ENCODE assay signal across 8 cellular contexts in the genomic region with DNA sequence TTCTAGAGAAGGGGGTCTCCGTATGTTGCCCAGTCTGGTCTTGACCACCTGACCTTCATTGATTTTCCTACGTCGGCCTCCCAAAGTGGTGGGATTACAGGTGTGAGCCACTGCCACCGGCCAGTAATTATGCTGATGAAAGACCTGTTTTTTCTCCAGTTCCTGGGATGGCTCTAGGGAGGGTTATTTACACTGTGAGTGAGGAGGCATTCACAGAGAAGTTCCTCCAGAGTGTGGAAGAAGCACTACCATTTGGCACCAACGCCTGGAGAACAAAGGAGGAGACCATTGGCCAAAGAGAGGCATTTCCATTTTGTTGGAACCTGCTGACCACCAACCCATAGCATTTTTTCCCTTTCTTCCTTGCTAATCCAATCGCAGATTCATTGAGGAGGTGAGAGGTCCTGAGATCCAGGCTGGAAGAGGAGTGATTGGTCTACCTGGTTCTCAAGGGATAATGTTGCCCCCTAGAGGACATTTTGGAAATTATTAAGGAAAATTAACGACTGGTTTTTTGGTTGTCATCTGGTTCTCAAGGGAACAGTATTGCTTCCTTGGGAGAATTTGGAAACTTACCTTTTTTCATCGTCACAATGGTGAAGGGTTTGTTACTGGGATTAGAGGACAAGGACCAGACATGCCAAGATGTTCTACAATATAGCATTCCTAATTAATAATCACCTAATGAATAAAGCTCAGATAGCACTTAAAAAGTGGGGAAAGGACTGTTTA. TPM values are rescaled to one million over a fixed set of nuclear protein-coding genes. Genes with fewer than 3 reads are reported as not detected.
DNase-seq lines count a peak whose midpoint lies in the region; ATAC-seq and TF ChIP-seq lines count a peak whose summit lies in the region.

No MANE protein-coding gene starts in this region.

- no peak overlapping the region for H3K27ac Mint-ChIP-seq in T-helper 17 cell

- H3K4me3 ChIP-seq in GM12865 (ENCODE audit: low read depth, low read length) (no peak overlapping the region), fibroblast of mammary gland (ENCODE audit: control insufficient read depth, low read depth, low read length) (no peak overlapping the region), neural cell (ENCODE audit: low read length) (no peak overlapping the region)
- no peak overlapping the region for H3K4me3 ChIP-seq in effector memory CD4-positive, alpha-beta T cell (ENCODE audit: insufficient read depth, low read depth, low read length, poor library complexity, severe bottlenecking)

- H3K27me3 ChIP-seq in neural cell (ENCODE audit: insufficient read depth, low read depth, low read length) = no peaks in the 10 kb centered on the region
- no peaks in the 10 kb centered on the region for H3K27me3 ChIP-seq in effector memory CD4-positive, alpha-beta T cell (replicated peaks; ENCODE audit: control insufficient read depth, insufficient read depth, low read length, poor library complexity, severe bottlenecking)

- H3K27ac ChIP-seq in neural cell (ENCODE audit: low read length) = peak overlapping the region; percentile 1
- H3K27ac ChIP-seq in effector memory CD4-positive, alpha-beta T cell (ENCODE audit: insufficient read depth, low read length, poor library complexity, severe bottlenecking) = no peak overlapping the region

- no peaks in the 10 kb centered on the region for H4K20me1 ChIP-seq in neural cell (ENCODE audit: insufficient read depth)

- peaks cover 2% of the 10 kb centered on the region for H3K4me1 Mint-ChIP-seq in T-helper 17 cell

- no peaks in the 10 kb centered on the region for H3K27me3 Mint-ChIP-seq in T-helper 17 cell

- H3K9me2 ChIP-seq in neural cell (ENCODE audit: insufficient read depth, low read length) = no peaks in the 10 kb centered on the region

- TF ChIP-seq RAD21 in neural cell (conservative IDR thresholded peaks at IDR 0.05) = peak; percentile 82

- H3K9ac ChIP-seq in neural cell (ENCODE audit: low read length) = no peak overlapping the region

- TF ChIP-seq CTCF in GM12865 (IDR thresholded peaks at IDR 0.05; ENCODE audit: insufficient read depth, low read depth, low read length, missing control alignments) (peak; percentile 54), fibroblast of mammary gland (conservative IDR thresholded peaks at IDR 0.05; ENCODE audit: control insufficient read depth, insufficient read depth, low read depth, low read length) (peak; percentile 64), neural cell (IDR thresholded peaks at IDR 0.05; ENCODE audit: poor library complexity, severe bottlenecking) (peak; percentile 84)

- in situ Hi-C loops in ACHN (cut with HindIII; ENCODE audit: low pct_ligation_motif_present, low pct_unique_long_range_greater_than_20kb, low sequenced_read_pairs) = no loop called here

- H3F3A ChIP-seq in neural cell (ENCODE audit: insufficient read depth, low read length, poor library complexity, severe bottlenecking) = no peaks in the 10 kb centered on the region

- ATAC-seq in T-helper 17 cell (peak; percentile 60), GM19463 (IDR thresholded peaks at IDR 0.05; ENCODE audit: unreplicated experiment) (no peak)

- H3K4me2 ChIP-seq in neural cell (ENCODE audit: low read length) = no peak overlapping the region

- no peaks in the 10 kb centered on the region for H3K36me3 ChIP-seq in neural cell (ENCODE audit: insufficient read depth, low read length)
- H3K36me3 ChIP-seq in effector memory CD4-positive, alpha-beta T cell (ENCODE audit: control insufficient read depth, insufficient read depth, low read length) = no peaks in the 10 kb centered on the region

- no peak for TF ChIP-seq EP300 in neural cell (conservative IDR thresholded peaks at IDR 0.05; ENCODE audit: poor library complexity, severe bottlenecking)

- no peak overlapping the region for H3K4me3 Mint-ChIP-seq in T-helper 17 cell

- no peaks in the 10 kb centered on the region for H3K4me1 ChIP-seq in effector memory CD4-positive, alpha-beta T cell (ENCODE audit: control insufficient read depth, insufficient read depth, low read length, poor library complexity, severe bottlenecking)

- H2AFZ ChIP-seq in neural cell (ENCODE audit: low read depth, low read length) = no peak overlapping the region

- DNase-seq in ACHN (peak; percentile 78), GM12865 (ENCODE audit: low read depth) (peak; percentile 71), NCI-H1694 (lab: John Stamatoyannopoulos, UW) (peak; percentile 90), T-helper 17 cell (no peak), fibroblast of mammary gland (ENCODE audit: low read depth) (peak; percentile 83)
- DNase-seq in effector memory CD4-positive, alpha-beta T cell = no peak

- no peaks in the 10 kb centered on the region for H3K9me3 ChIP-seq in T-helper 17 cell (ENCODE audit: control insufficient read depth, low read length, poor library complexity, severe bottlenecking)
- no peaks in the 10 kb centered on the region for H3K9me3 ChIP-seq in neural cell (ENCODE audit: low read length)
- no peaks in the 10 kb centered on the region for H3K9me3 ChIP-seq in effector memory CD4-positive, alpha-beta T cell (ENCODE audit: control insufficient read depth, low read length)

- no peaks in the 10 kb centered on the region for H3K79me2 ChIP-seq in neural cell (replicated peaks; ENCODE audit: insufficient read depth, low read length)

- no peaks in the 10 kb centered on the region for H3K36me3 Mint-ChIP-seq in T-helper 17 cell (ENCODE audit: low read depth)

TF ChIP-seq in neural cell, 6 proteins besides CTCF, POLR2A, EP300 and RAD21:
- TF ChIP-seq REST (IDR thresholded peaks at IDR 0.05; ENCODE audit: borderline replicate concordance) = no peak
- no peak for TF ChIP-seq MXI1 (conservative IDR thresholded peaks at IDR 0.05; ENCODE audit: poor library complexity, severe bottlenecking)
- no peak for TF ChIP-seq TAF1 (IDR thresholded peaks at IDR 0.05; ENCODE audit: low read depth)
- TF ChIP-seq POLR2AphosphoS5 (IDR thresholded peaks at IDR 0.05) = no peak
- TF ChIP-seq EZH2 (IDR thresholded peaks at IDR 0.05; ENCODE audit: borderline replicate concordance, insufficient read depth, low read length, poor library complexity, severe bottlenecking) = no peak
- peak; percentile 77 for TF ChIP-seq SMC3 (conservative IDR thresholded peaks at IDR 0.05; ENCODE audit: poor library complexity)

RNA-seq across cellular contexts. Expression of gene SAE1, which starts 5.5 kb away (rescaled TPM):
- 10 to 100 TPM; 36.2 to 37.0 TPM for total RNA-seq in T-helper 17 cell
- 177 and 178 TPM in 2 replicates for polyA plus RNA-seq in neural cell
- 115 and 127 TPM in 2 replicates for polyA minus RNA-seq in neural cell

RNA-seq across cellular contexts. Expression of gene ZC3H4, which starts 11.5 kb away (rescaled TPM):
- 10 to 100 TPM; 58.4 to 60.7 TPM for total RNA-seq in T-helper 17 cell
- 5.1 and 5.4 TPM in 2 replicates for polyA plus RNA-seq in neural cell
- polyA minus RNA-seq in neural cell = 23.5 and 27.5 TPM in 2 replicates

Comparison
In these comparisons a context has a peak if more than half of its experiments do, and no peak if none do; other contexts are left out.
1. DNase-seq: peak in ACHN (single experiment), GM12865 (single experiment), NCI-H1694 (single experiment) and fibroblast of mammary gland (single experiment); none in T-helper 17 cell (0 of 3) and effector memory CD4-positive, alpha-beta T cell (0 of 3).
2. Peak in every context shown above with its lines, with median percentiles within 50 percentile points of each other: CTCF ChIP-seq.